8 cellular contexts compared by ENCODE assay signal in genomic region chr2:8525582-8526402, GRCh38.
A peak's percentile ranks its signal among the peaks of the same experiment; 100 is the strongest.
DNase-seq lines count a peak whose midpoint lies in the region; ATAC-seq and TF ChIP-seq lines count a peak whose summit lies in the region.

No MANE protein-coding gene starts in this region.

- peak in 1 of 3 donors; percentile 13 for TF ChIP-seq POLR2A in body of pancreas (IDR thresholded peaks at IDR 0.05)

- peak overlapping the region in 1 of 8 donors; percentile 13 for H3K4me3 Mint-ChIP-seq in CD4-positive, alpha-beta memory T cell

- intact Hi-C loops in CD4-positive, alpha-beta memory T cell (cut with micrococcal nuclease), result no loop called here
- intact Hi-C loops in body of pancreas (cut with DNase I), result no loop called here
- intact Hi-C loops in tibial artery (cut with DNase I; ENCODE audit: low total_unique reads), result no loop called here

- no peaks in the 10 kb centered on the region for H3K36me3 ChIP-seq in CD4-positive, alpha-beta memory T cell (ENCODE audit: insufficient read depth, low read length)
- no peaks in the 10 kb centered on the region for H3K36me3 ChIP-seq in body of pancreas (replicated peaks in 1 of 2; ENCODE audit: insufficient read depth in 1 of 2, low read depth in 2 of 2)
- H3K36me3 ChIP-seq in tibial artery, result no peaks in the 10 kb centered on the region

- peaks cover 21 to 55% (median 36%) of the 10 kb centered on the region in 4 donors for H3K4me1 Mint-ChIP-seq in CD4-positive, alpha-beta memory T cell

- H3K9me3 Mint-ChIP-seq in CD4-positive, alpha-beta memory T cell, result peaks cover 0 to 3% (median under 1%) of the 10 kb centered on the region in 8 donors

- POLR2A ChIA-PET in CD4-positive, alpha-beta memory T cell (lab: Charles Lee; ENCODE audit: partially characterized antibody), result no interaction called here

- H3K27ac ChIP-seq in CD4-positive, alpha-beta memory T cell (ENCODE audit: low read depth, low read length), result no peak overlapping the region
- H3K27ac ChIP-seq in body of pancreas (peak overlapping the region; percentile 45 to 81 (median 76)), tibial artery (no peak overlapping the region)

- H3K9me3 ChIP-seq in CD4-positive, alpha-beta memory T cell (ENCODE audit: control insufficient read depth in 1 of 2, low read length in 2 of 2), result no peaks in the 10 kb centered on the region
- H3K9me3 ChIP-seq in body of pancreas, result no peaks in the 10 kb centered on the region
- H3K9me3 ChIP-seq in tibial artery, result peaks cover 0 to 2% (median 0%) of the 10 kb centered on the region in 3 donors

- 6 to 7% methylated on average over 8 to 14 of the region's 14 CpGs for WGBS in body of pancreas, 2 donors

- ATAC-seq in GM19324 (IDR thresholded peaks at IDR 0.05; ENCODE audit: low FRiP score, unreplicated experiment) (peak; percentile 68), HG03175 (IDR thresholded peaks at IDR 0.05; ENCODE audit: unreplicated experiment) (peak; percentile 77), body of pancreas (peak; percentile 76)

- peak in 5 of 7 experiments; percentile 16 to 56 (median 50) for TF ChIP-seq CTCF in body of pancreas (IDR thresholded peaks at IDR 0.05)
- TF ChIP-seq CTCF in tibial artery (IDR thresholded peaks at IDR 0.05), result no peak

- CTCF ChIA-PET in CD4-positive, alpha-beta memory T cell (lab: Charles Lee; ENCODE audit: partially characterized antibody), result no interaction called here

- H3K4me3 ChIP-seq in CD4-positive, alpha-beta memory T cell (ENCODE audit: low read length in 2 of 2), result no peak overlapping the region
- no peak overlapping the region for H3K4me3 ChIP-seq in body of pancreas
- no peak overlapping the region for H3K4me3 ChIP-seq in tibial artery

- H3K36me3 Mint-ChIP-seq in CD4-positive, alpha-beta memory T cell, result no peaks in the 10 kb centered on the region

- peak overlapping the region in 4 of 7 donors; percentile 18 to 57 (median 35) for H3K27ac Mint-ChIP-seq in CD4-positive, alpha-beta memory T cell

- H3K27me3 ChIP-seq in CD4-positive, alpha-beta memory T cell (ENCODE audit: insufficient read depth, low read length), result no peaks in the 10 kb centered on the region
- H3K27me3 ChIP-seq in body of pancreas (no peaks in the 10 kb centered on the region), tibial artery (no peaks in the 10 kb centered on the region)

- H3K4me1 ChIP-seq in CD4-positive, alpha-beta memory T cell (ENCODE audit: insufficient read depth, low read length), result peaks cover 35% of the 10 kb centered on the region
- H3K4me1 ChIP-seq in body of pancreas (peaks cover 26% of the 10 kb centered on the region), tibial artery (peaks cover 0 to 9% (median 2%) of the 10 kb centered on the region in 4 donors)

- DNase-seq in CD4-positive, alpha-beta memory T cell, result no peak
- DNase-seq in NCI-H345 treated with DMSO at 0.1 percent for 48 hours (lab: John Stamatoyannopoulos, UW; ENCODE audit: unreplicated experiment) (peak; percentile 94), body of pancreas (peak; percentile 85 to 95 (median 92)), left kidney (ENCODE audit: low read depth, low spot score) (peak; percentile 95), tibial artery (peak; percentile 79 to 84)
- DNase-seq in activated CD4-positive, CD25-positive, alpha-beta regulatory T cell treated with anti-CD3 and anti-CD28 coated beads, Interleukin-2, amount 50 U/mL, for 72 hours, result no peak

- H3K27me3 Mint-ChIP-seq in CD4-positive, alpha-beta memory T cell, result no peaks in the 10 kb centered on the region

Comparison
In these comparisons a context has a peak if more than half of its experiments do, and no peak if none do; other contexts are left out.
1. DNase-seq: peak in NCI-H345 treated with DMSO at 0.1 percent for 48 hours (single experiment), body of pancreas (4 of 4), left kidney (single experiment) and tibial artery (2 of 2); none in CD4-positive, alpha-beta memory T cell (0 of 5) and activated CD4-positive, CD25-positive, alpha-beta regulatory T cell treated with anti-CD3 and anti-CD28 coated beads, Interleukin-2, amount 50 U/mL, for 72 hours (single experiment).
2. H3K27ac ChIP-seq: peak in body of pancreas (4 of 4); none in CD4-positive, alpha-beta memory T cell (single experiment) and tibial artery (0 of 2).
3. CTCF ChIP-seq: peak in body of pancreas (5 of 7); none in tibial artery (0 of 2).
4. Peak in every context shown above with its lines, with median percentiles within 50 percentile points of each other: ATAC-seq.